ENCODE assay signal across 34 cellular contexts in genomic region chr10:81426722-81427121, GRCh38.
"Had no signal": no experiment of that assay in that cellular context is flagged by ENCODE, and none has a peak within 500 bp of the region (broad histone marks: within the 10 kb centered on the region; RNA-seq: fewer than 3 reads in every experiment).

No MANE protein-coding gene starts in this region.

- DNase-seq: Karpas-422, Kasumi-1, MG63, MM.1S, MV-4-11, NCI-H1048, NCI-H1092, NCI-H1092 treated with DMSO at 0.1 percent for 48 hours, NCI-H1105, NCI-H1105 treated with DMSO at 0.1 percent for 48 hours, NCI-H1417, NCI-H1417 treated with DMSO at 0.1 percent for 48 hours, NCI-H1436, NCI-H1436 treated with DMSO at 0.1 percent for 48 hours, NCI-H146, NCI-H1694, NCI-H1694 treated with DMSO at 0.1 percent for 48 hours, NCI-H187, NCI-H187 treated with DMSO at 0.1 percent for 48 hours, NCI-H1930, NCI-H2029, NCI-H2029 treated with DMSO at 0.1 percent for 48 hours, NCI-H2081, NCI-H2081 treated with DMSO at 0.1 percent for 48 hours, NCI-H2107, NCI-H2171, NCI-H2171 treated with DMSO at 0.1 percent for 48 hours, NCI-H2227 treated with DMSO at 0.1 percent for 48 hours, NCI-H226, NCI-H345, NCI-H446, NCI-H446 treated with DMSO at 0.1 percent for 48 hours, NCI-H510A, NCI-H510A treated with DMSO at 0.1 percent for 48 hours had no signal

- H3K4me3 ChIP-seq: MG63 had no signal

- H3K9me3 ChIP-seq: MG63 had no signal

- H3K36me3 ChIP-seq: MG63 had no signal
